ENCODE assay signal across 12 cellular contexts in the genomic region with DNA sequence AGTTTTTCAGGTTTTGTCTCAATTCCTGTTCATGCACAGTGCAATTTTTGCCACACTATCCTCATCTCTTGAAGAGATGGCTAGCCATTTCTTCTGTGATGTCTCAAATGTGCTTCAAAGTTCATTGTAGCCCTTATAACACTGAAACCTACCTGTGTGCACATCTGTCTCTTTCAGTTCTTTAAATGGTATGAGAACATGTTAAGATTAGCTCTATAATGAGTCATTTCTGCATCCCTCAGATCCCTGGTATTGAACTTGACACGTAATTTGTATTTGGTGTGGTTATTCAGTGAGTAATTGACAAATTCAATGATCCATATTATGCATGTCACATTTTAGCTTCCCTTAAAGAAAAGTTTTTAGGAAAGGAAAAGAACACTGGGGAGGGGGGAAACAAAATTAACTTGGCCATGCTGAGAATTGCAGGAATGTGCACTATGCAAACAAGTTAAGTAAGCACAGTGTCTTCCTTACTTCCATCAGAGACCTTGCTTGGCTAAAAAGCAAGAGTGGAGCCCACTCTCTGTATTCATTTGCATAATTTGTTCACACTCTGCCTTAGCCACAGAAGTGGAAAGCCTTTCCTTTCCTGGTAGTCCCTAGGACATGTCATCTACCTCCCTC.
DNase-seq lines count a peak whose midpoint lies in the region; ATAC-seq, FAIRE-seq and TF ChIP-seq lines count a peak whose summit lies in the region.
"Had no signal": no experiment of that assay in that cellular context is flagged by ENCODE, and none has a peak within 500 bp of the region (broad histone marks: within the 10 kb centered on the region; RNA-seq: fewer than 3 reads in every experiment).

No MANE protein-coding gene starts in this region.

- H3K27me3 Mint-ChIP-seq in progenitor cell of endocrine pancreas, result no peaks in the 10 kb centered on the region
- H3K27me3 Mint-ChIP-seq: T-cell had no signal

- H3K4me3 Mint-ChIP-seq in progenitor cell of endocrine pancreas (ENCODE audit: low read depth), result no peak overlapping the region
- H3K4me3 Mint-ChIP-seq: nephron progenitor cell, T-cell had no signal

- no peak for TF ChIP-seq POLR2A in GM12892 (IDR thresholded peaks at IDR 0.05; ENCODE audit: low read depth, low read length)

- DNase-seq in GM12892 (ENCODE audit: insufficient read length) (peak; percentile 2), NOMO-1 treated with DMSO at 0.1 percent for 48 hours (lab: John Stamatoyannopoulos, UW; ENCODE audit: unreplicated experiment) (no peak), SKM-1 (lab: John Stamatoyannopoulos, UW; ENCODE audit: unreplicated experiment) (no peak), progenitor cell of endocrine pancreas (ENCODE audit: low spot score, unreplicated experiment) (no peak)
- DNase-seq in NK-92 treated with Interleukin-12 subunit alpha and Interleukin-12 subunit beta, amount 100 ng/mL, for 24 hours (lab: John Stamatoyannopoulos, UW), result no peak
- DNase-seq: amygdala, nephron progenitor cell, stomach, T-cell had no signal

- H3K27ac Mint-ChIP-seq in progenitor cell of endocrine pancreas, result no peak overlapping the region
- H3K27ac Mint-ChIP-seq: nephron progenitor cell, T-cell had no signal

- peak; percentile 96 for FAIRE-seq in GM12892 (lab: Jason Lieb, UNC)

- peak; percentile 98 for ATAC-seq in GM19395 (IDR thresholded peaks at IDR 0.05; ENCODE audit: unreplicated experiment)
- ATAC-seq in HG02840 (IDR thresholded peaks at IDR 0.05; ENCODE audit: low FRiP score, unreplicated experiment), result peak; percentile 99
- ATAC-seq in HG03521 (IDR thresholded peaks at IDR 0.05; ENCODE audit: unreplicated experiment), result peak; percentile 98
- ATAC-seq: T-cell had no signal

- peaks cover 1% of the 10 kb centered on the region for H3K36me3 Mint-ChIP-seq in progenitor cell of endocrine pancreas (ENCODE audit: insufficient read depth)
- H3K36me3 Mint-ChIP-seq: T-cell had no signal

- no peak for TF ChIP-seq CTCF in progenitor cell of endocrine pancreas (IDR thresholded peaks at IDR 0.05; ENCODE audit: unreplicated experiment)

- H3K9me3 Mint-ChIP-seq in progenitor cell of endocrine pancreas (ENCODE audit: low read depth), result peaks cover 23% of the 10 kb centered on the region

- peaks cover 3% of the 10 kb centered on the region for H3K4me1 Mint-ChIP-seq in progenitor cell of endocrine pancreas (ENCODE audit: low read depth)
- H3K4me1 Mint-ChIP-seq: T-cell had no signal
